ENCODE assay signal across 8 cellular contexts in the genomic region with DNA sequence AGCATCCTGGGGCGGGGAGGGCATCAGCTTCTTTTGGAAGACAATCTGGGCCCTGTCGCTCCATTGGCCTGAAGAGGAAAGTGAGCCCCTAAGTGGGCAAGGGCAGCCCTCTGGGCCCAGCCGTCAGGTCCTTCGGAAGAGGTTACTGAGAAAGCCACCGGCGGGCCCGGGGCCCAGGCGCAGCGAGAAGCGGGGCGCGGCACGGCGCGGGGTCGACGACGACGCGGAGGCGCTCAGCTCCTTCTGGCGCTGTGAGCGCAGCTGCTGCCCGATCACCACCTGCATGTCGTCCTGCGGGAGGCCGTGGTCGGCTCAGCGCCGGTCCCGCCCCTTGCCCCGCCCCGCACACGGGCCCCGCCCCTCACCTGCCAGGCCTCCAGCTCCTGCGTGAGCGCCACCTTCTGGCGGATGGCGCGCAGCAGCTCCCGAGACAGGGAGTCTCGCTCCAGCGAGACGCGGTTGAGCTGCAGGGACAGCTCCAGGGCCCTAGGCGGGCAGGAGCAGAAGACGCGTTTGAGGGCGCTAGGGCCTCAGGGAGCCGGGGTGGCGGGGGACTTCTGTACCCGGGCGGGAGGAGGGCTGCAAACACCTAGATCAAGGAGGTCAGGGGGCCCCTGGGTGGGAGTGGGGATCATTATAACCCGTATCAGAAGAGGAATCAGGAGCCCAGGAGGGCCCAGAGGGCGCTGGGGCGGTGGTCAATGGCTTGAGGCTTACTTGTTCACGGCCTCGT. TPM values are rescaled to one million over a fixed set of nuclear protein-coding genes. Genes with fewer than 3 reads are reported as not detected.
A peak's percentile ranks its signal among the peaks of the same experiment; 100 is the strongest.
DNase-seq lines count a peak whose midpoint lies in the region; ATAC-seq and TF ChIP-seq lines count a peak whose summit lies in the region.

No MANE protein-coding gene starts in this region.

- H3K27me3 ChIP-seq in CD4-positive, alpha-beta T cell (ENCODE audit: control insufficient read depth, insufficient read depth, low read length), result peaks cover 25% of the 10 kb centered on the region
- no peaks in the 10 kb centered on the region for H3K27me3 ChIP-seq in lung (ENCODE audit: control insufficient read depth, insufficient read depth)

- peaks cover 0 to 18% of the 10 kb centered on the region in 2 donors for H3K36me3 ChIP-seq in lung (ENCODE audit: control insufficient read depth in 2 of 2, insufficient read depth in 2 of 2, low read length in 2 of 2)

- H3K9me3 ChIP-seq in CD4-positive, alpha-beta T cell (ENCODE audit: control insufficient read depth, low read length), result no peaks in the 10 kb centered on the region
- H3K9me3 ChIP-seq in lung (ENCODE audit: control insufficient read depth in 2 of 2, insufficient read depth in 1 of 2, low read length in 1 of 2), result no peaks in the 10 kb centered on the region

- no peaks in the 10 kb centered on the region for H3K9me3 Mint-ChIP-seq in CD4-positive, alpha-beta T cell

- CTCF ChIA-PET in CD4-positive, alpha-beta T cell (lab: Charles Lee), result interaction anchor here (0.6 to 9.0 kb wide), 19 partner anchors 8 to 145 kb away, joined by 3 to 181 read pairs (median 4); a partner anchor contains a TSS

- peak overlapping the region; percentile 78 for H3K4me3 Mint-ChIP-seq in CD4-positive, alpha-beta T cell

- no peak overlapping the region for H3K4me3 ChIP-seq in lung

- WGBS in lung, 2 donors, result 10 to 19% methylated on average over 52 to 58 of the region's 58 CpGs

- H3K27ac ChIP-seq in CD4-positive, alpha-beta T cell (ENCODE audit: low read depth, low read length), result no peak overlapping the region
- no peak overlapping the region for H3K27ac ChIP-seq in lung (ENCODE audit: low read depth in 1 of 2, low read length in 1 of 2)

- DNase-seq in CD4-positive, alpha-beta T cell, result peak; percentile 77 to 91 (median 85)
- DNase-seq in NCI-H226 (peak; percentile 70), dermis blood vessel endothelial cell (peak; percentile 87), lung (ENCODE audit: low spot score) (peak; percentile 86)
- DNase-seq in activated CD4-positive, alpha-beta T cell treated with anti-CD3 and anti-CD28 coated beads, Interleukin-2, amount 50 U/mL, for 1 hour, result peak; percentile 88
- peak; percentile 80 for DNase-seq in stimulated activated CD8-positive, alpha-beta memory T cell treated with anti-CD3 and anti-CD28 coated beads, Interleukin-15, amount 100 ng/mL, for 1 hour (ENCODE audit: low read depth)

- peaks cover 0 to 6% of the 10 kb centered on the region in 2 donors for H3K4me1 ChIP-seq in lung (ENCODE audit: control insufficient read depth in 2 of 2, insufficient read depth in 2 of 2, low read length in 2 of 2)

- TF ChIP-seq CTCF in CD4-positive, alpha-beta T cell (IDR thresholded peaks at IDR 0.05), result peak; percentile 84
- peak; percentile 68 for TF ChIP-seq CTCF in lung (IDR thresholded peaks at IDR 0.05; ENCODE audit: control extremely low read depth, extremely low read depth)

- peaks cover 35% of the 10 kb centered on the region for H3K4me1 Mint-ChIP-seq in CD4-positive, alpha-beta T cell (ENCODE audit: low read depth)

- peaks cover 22% of the 10 kb centered on the region for H3K36me3 Mint-ChIP-seq in CD4-positive, alpha-beta T cell (ENCODE audit: low read depth)

- intact Hi-C loops in CD4-positive, alpha-beta T cell (cut with DNase I, micrococcal nuclease), result loop anchor here (1.0 to 10.0 kb wide), 3 partner anchors 25 to 427 kb away; no protein-coding TSS in a partner anchor

- no peak overlapping the region for H3K27ac Mint-ChIP-seq in CD4-positive, alpha-beta T cell

- peak; percentile 42 for ATAC-seq in CD4-positive, alpha-beta T cell (ENCODE audit: poor library complexity)
- ATAC-seq in HG02588 (IDR thresholded peaks at IDR 0.05; ENCODE audit: unreplicated experiment) (peak; percentile 28), lung (ENCODE audit: insufficient read depth, low FRiP score) (peak; percentile 15), GM18870 (IDR thresholded peaks at IDR 0.05; ENCODE audit: unreplicated experiment) (no peak)

- POLR2A ChIA-PET in CD4-positive, alpha-beta T cell (lab: Charles Lee), result interaction anchor here (0.9 to 4.5 kb wide), 14 partner anchors 8 to 131 kb away, joined by 3 to 24 read pairs (median 6); a partner anchor contains a TSS

- H3K27me3 Mint-ChIP-seq in CD4-positive, alpha-beta T cell, result peaks cover 31% of the 10 kb centered on the region

RNA-seq across cellular contexts. Expression of a gene that starts 4.3 kb away (rescaled TPM):
- 10 to 100 TPM; 12.0 to 12.9 TPM for total RNA-seq in CD4-positive, alpha-beta T cell
- total RNA-seq in dermis blood vessel endothelial cell (21.4 and 25.4 TPM in 2 replicates), lung (10 to 100 TPM; 12.7 to 39.9 TPM)
- polyA plus RNA-seq in lung, result 10 to 100 TPM; 40.0 to 58.3 TPM

RNA-seq across cellular contexts. Expression of a gene that starts 4.4 kb away (rescaled TPM):
- 10 to 100 TPM in 1 of 2 experiments, 1 to 10 TPM in 1; 8.9 to 11.0 TPM for total RNA-seq in CD4-positive, alpha-beta T cell
- total RNA-seq in dermis blood vessel endothelial cell (2.6 and 5.2 TPM in 2 replicates), lung (10 to 100 TPM; 10.9 to 51.1 TPM)
- polyA plus RNA-seq in lung, result 100 to 1,000 TPM in 1 of 2 donors, 10 to 100 TPM in 1; 40.4 to 138 TPM

RNA-seq across cellular contexts. Expression of a gene that starts 8.0 kb away (rescaled TPM):
- 1 to 10 TPM; 1.8 to 1.9 TPM for total RNA-seq in CD4-positive, alpha-beta T cell
- 45.4 and 48.2 TPM in 2 replicates for total RNA-seq in dermis blood vessel endothelial cell
- 100 to 1,000 TPM in 1 of 2 donors, 10 to 100 TPM in 1; 19.1 to 107 TPM for total RNA-seq in lung
- 100 to 1,000 TPM; 132 to 192 TPM for polyA plus RNA-seq in lung

RNA-seq across cellular contexts. Expression of a gene that starts 8.6 kb away (rescaled TPM):
- total RNA-seq in CD4-positive, alpha-beta T cell, result not detected
- total RNA-seq in dermis blood vessel endothelial cell (not detected in 2 replicates), lung (10 to 100 TPM; 15.9 to 24.4 TPM)
- polyA plus RNA-seq in lung, result 10 to 100 TPM; 12.7 to 17.1 TPM

RNA-seq across cellular contexts. Expression of a gene that starts 10.2 kb away (rescaled TPM):
- not detected for total RNA-seq in CD4-positive, alpha-beta T cell
- not detected in 2 replicates for total RNA-seq in dermis blood vessel endothelial cell
- total RNA-seq in lung, result 1 to 10 TPM in 1 of 2 donors, under 1 TPM in 1; 0.92 to 7.1 TPM
- under 1 TPM in 1 of 2 donors, not detected in 1; 0.10 TPM for polyA plus RNA-seq in lung

Comparison
In these comparisons a context has a peak if more than half of its experiments do, and no peak if none do; other contexts are left out.
1. RNA of a gene that starts 8.0 kb away (total RNA-seq): 19.1 to 107 TPM in lung and 45.4 to 48.2 TPM in dermis blood vessel endothelial cell; 1.8 to 1.9 TPM in CD4-positive, alpha-beta T cell; every median in the first group is over 4 times any median in the second.
2. Peak in every context shown above with its lines, with median percentiles within 50 percentile points of each other: DNase-seq.